9 cellular contexts compared by ENCODE assay signal in genomic region chr20:34954905-34955231, GRCh38. TPM values are rescaled to one million over a fixed set of nuclear protein-coding genes. Genes with fewer than 3 reads are reported as not detected.
DNase-seq lines count a peak whose midpoint lies in the region; ATAC-seq and TF ChIP-seq lines count a peak whose summit lies in the region.
"Had no signal": no experiment of that assay in that cellular context is flagged by ENCODE, and none has a peak within 500 bp of the region (broad histone marks: within the 10 kb centered on the region; RNA-seq: fewer than 3 reads in every experiment).

No MANE protein-coding gene starts in this region.

- no peaks in the 10 kb centered on the region for H3K27me3 ChIP-seq in MM.1S (replicated peaks; ENCODE audit: insufficient read depth, low read length)
- no peaks in the 10 kb centered on the region for H3K27me3 ChIP-seq in stomach smooth muscle (ENCODE audit: control insufficient read depth in 1 of 2, insufficient read depth in 2 of 2, low read length in 2 of 2)

- H3K36me3 ChIP-seq in MM.1S (replicated peaks; ENCODE audit: insufficient read depth, low read length) (no peaks in the 10 kb centered on the region), stomach smooth muscle (ENCODE audit: control insufficient read depth in 2 of 2, insufficient read depth in 2 of 2, low read length in 2 of 2) (peaks cover 0 to 4% of the 10 kb centered on the region in 2 donors)

- intact Hi-C loops in sciatic nerve (cut with DNase I) = loop anchor here (5.0 kb wide), 1 partner anchor 83 kb away; the partner anchor contains the start of gene GGT7

- DNase-seq in NOMO-1 treated with DMSO at 0.1 percent for 48 hours (lab: John Stamatoyannopoulos, UW; ENCODE audit: unreplicated experiment) (peak; percentile 41), NOMO-1 treated with dmso at 0.1 percent for 144 hours (lab: John Stamatoyannopoulos, UW; ENCODE audit: unreplicated experiment) (no peak), MM.1S (no peak), astrocyte of the cerebellum (ENCODE audit: low read depth) (no peak), iris pigment epithelial cell (ENCODE audit: low read depth) (peak; percentile 39), omental fat pad (ENCODE audit: low spot score) (no peak), sciatic nerve (ENCODE audit: low spot score) (no peak)

- no peak for ATAC-seq in omental fat pad (ENCODE audit: low FRiP score)
- no peak for ATAC-seq in sciatic nerve

- peak overlapping the region; percentile 85 for H3K4me3 ChIP-seq in MM.1S (ENCODE audit: low read length)
- H3K4me3 ChIP-seq in astrocyte of the cerebellum (ENCODE audit: low read depth, low read length) = peak overlapping the region; percentile 62
- H3K4me3 ChIP-seq in stomach smooth muscle (ENCODE audit: low read length in 2 of 2) = peak overlapping the region; percentile 94

- peak overlapping the region; percentile 94 for H2AFZ ChIP-seq in MM.1S (ENCODE audit: low read length)

- H3K79me2 ChIP-seq in MM.1S (ENCODE audit: low read length) = no peaks in the 10 kb centered on the region

- peak overlapping the region; percentile 83 for H3K4me2 ChIP-seq in MM.1S (ENCODE audit: low read depth, low read length)

- no peaks in the 10 kb centered on the region for H4K20me1 ChIP-seq in MM.1S (ENCODE audit: insufficient read depth, low read length)

- in situ Hi-C loops in astrocyte of the cerebellum (cut with HindIII; ENCODE audit: low sequenced_read_pairs) = no loop called here

- H3K27ac ChIP-seq in MM.1S (ENCODE audit: low read length) (peak overlapping the region; percentile 64; the same call in 1 of the 2 replicates), stomach smooth muscle (ENCODE audit: low read length) (peak overlapping the region; percentile 94)

- H3F3A ChIP-seq in MM.1S (ENCODE audit: insufficient read depth, low read length) = no peaks in the 10 kb centered on the region; the same call in 1 of the 2 replicates

- H3K9me3 ChIP-seq in MM.1S (replicated peaks; ENCODE audit: insufficient read depth, low read length) (no peaks in the 10 kb centered on the region), stomach smooth muscle (ENCODE audit: control insufficient read depth in 2 of 2, low read length in 2 of 2) (no peaks in the 10 kb centered on the region)

- no peaks in the 10 kb centered on the region for H3K9me2 ChIP-seq in MM.1S (replicated peaks; ENCODE audit: insufficient read depth, low read length)

- H3K9ac ChIP-seq in MM.1S (ENCODE audit: low read length) (peak overlapping the region; percentile 81), stomach smooth muscle (ENCODE audit: low read length in 2 of 2) (peak overlapping the region; percentile 95 to 98)

- TF ChIP-seq CTCF in MM.1S (IDR thresholded peaks at IDR 0.05; ENCODE audit: low read length) = no peak
- TF ChIP-seq CTCF in astrocyte of the cerebellum (IDR thresholded peaks at IDR 0.05; ENCODE audit: low read depth, low read length, missing control alignments) = no peak
- TF ChIP-seq CTCF in omental fat pad (IDR thresholded peaks at IDR 0.05) = no peak

- H3K4me1 ChIP-seq in MM.1S (ENCODE audit: low read length) (peaks cover 8% of the 10 kb centered on the region), stomach smooth muscle (ENCODE audit: control insufficient read depth, insufficient read depth, low read length) (peaks cover 15% of the 10 kb centered on the region)

RNA-seq across cellular contexts. Expression of gene GSS, which starts 0.7 kb away (rescaled TPM):
- total RNA-seq in omental fat pad (10 to 100 TPM; 32.1 to 39.6 (median 33.2) TPM), sciatic nerve (17.5 TPM)

RNA-seq across cellular contexts. Expression of gene MYH7B, which starts 0.8 kb away (rescaled TPM):
- total RNA-seq in omental fat pad (under 1 TPM; 0.19 to 0.56 (median 0.40) TPM), sciatic nerve (5.6 TPM)
- total RNA-seq: glomerular endothelial cell had no signal

Comparison
In these comparisons a context has a peak if more than half of its experiments do, and no peak if none do; other contexts are left out.
1. DNase-seq: peak in NOMO-1 treated with DMSO at 0.1 percent for 48 hours (single experiment) and iris pigment epithelial cell (single experiment); none in NOMO-1 treated with dmso at 0.1 percent for 144 hours (single experiment), MM.1S (single experiment), astrocyte of the cerebellum (single experiment), omental fat pad (single experiment) and sciatic nerve (single experiment).
2. Peak in every context shown above with its lines, with median percentiles within 50 percentile points of each other: H3K4me3 ChIP-seq.